Comparison of ENCODE assay signal across 23 cellular contexts in genomic region chr5:169089343-169089742, GRCh38.
A peak's percentile ranks its signal among the peaks of the same experiment; 100 is the strongest.
DNase-seq lines count a peak whose midpoint lies in the region; ATAC-seq and TF ChIP-seq lines count a peak whose summit lies in the region.
"Had no signal": no experiment of that assay in that cellular context is flagged by ENCODE, and none has a peak within 500 bp of the region (broad histone marks: within the 10 kb centered on the region; RNA-seq: fewer than 3 reads in every experiment).

No MANE protein-coding gene starts in this region.

- peak; percentile 4 for DNase-seq in NCI-H82 (lab: John Stamatoyannopoulos, UW)
- no peak for DNase-seq in NCI-H82 treated with DMSO at 0.1 percent for 48 hours (lab: John Stamatoyannopoulos, UW; ENCODE audit: unreplicated experiment)
- no peak for DNase-seq in Panc1 (ENCODE audit: low read depth, low spot score)
- DNase-seq in fibroblast of mammary gland (ENCODE audit: low read depth): no peak
- no peak for DNase-seq in retinal pigment epithelial cell (ENCODE audit: low read depth)
- DNase-seq in left lobe of liver (ENCODE audit: low spot score): no peak
- DNase-seq in NCI-H226: no peak
- DNase-seq in activated CD4-positive, alpha-beta memory T cell treated with anti-CD3 and anti-CD28 coated beads, Interleukin-2, amount 10 ng/mL, durations not matched to agents 7 days and 5 days: no peak
- DNase-seq: activated CD8-positive, alpha-beta T cell treated with anti-CD3 and anti-CD28 coated beads, Interleukin-2, amount 10 ng/mL, durations not matched to agents 7 days and 5 days; activated naive CD4-positive, alpha-beta T cell treated with Interleukin-2 at 50 U/mL for 16 hours; activated T-cell treated with anti-CD3 and anti-CD28 coated beads, Interleukin-2, amount 50 U/mL, for 4 hours; amniotic stem cell; dorsolateral prefrontal cortex; left lung; NCI-H146; NCI-H2171; NCI-H526 treated with DMSO at 0.1 percent for 48 hours; PC-9; SJCRH30; uterus had no signal

- in situ Hi-C loops in Panc1 (cut with HindIII; ENCODE audit: low pct_unique_long_range_greater_than_20kb, low sequenced_read_pairs): no loop called here

- no peak overlapping the region for H3K4me3 Mint-ChIP-seq in activated CD4-positive, alpha-beta memory T cell treated with anti-CD3 and anti-CD28 coated beads, Interleukin-2, amount 10 ng/mL, durations not matched to agents 7 days and 5 days
- H3K4me3 Mint-ChIP-seq: activated CD8-positive, alpha-beta T cell treated with anti-CD3 and anti-CD28 coated beads, Interleukin-2, amount 10 ng/mL, durations not matched to agents 7 days and 5 days; activated T-cell treated with anti-CD3 and anti-CD28 coated beads, Interleukin-2, amount 50 U/mL, for 4 hours had no signal

- no peaks in the 10 kb centered on the region for H3K4me1 ChIP-seq in Panc1 (ENCODE audit: control insufficient read depth, insufficient read depth, low read length)
- H3K4me1 ChIP-seq: BLaER1, left lung, SJCRH30, uterus had no signal

- TF ChIP-seq CTCF in Panc1 (IDR thresholded peaks at IDR 0.05) (peak; percentile 32; the same call in 1 of the 2 replicates), fibroblast of mammary gland (conservative IDR thresholded peaks at IDR 0.05; ENCODE audit: control insufficient read depth, insufficient read depth, low read depth, low read length) (peak; percentile 9), retinal pigment epithelial cell (conservative IDR thresholded peaks at IDR 0.05; ENCODE audit: low read depth, low read length) (peak; percentile 32)

- no peaks in the 10 kb centered on the region for H3K36me3 Mint-ChIP-seq in activated CD4-positive, alpha-beta memory T cell treated with anti-CD3 and anti-CD28 coated beads, Interleukin-2, amount 10 ng/mL, durations not matched to agents 7 days and 5 days (ENCODE audit: low read depth)

- POLR2A ChIA-PET in Panc1 (lab: Charles Lee): no interaction called here
- POLR2A ChIA-PET in activated CD4-positive, alpha-beta memory T cell treated with anti-CD3 and anti-CD28 coated beads, Interleukin-2, amount 10 ng/mL, durations not matched to agents 7 days and 5 days (lab: Charles Lee): no interaction called here

- no peaks in the 10 kb centered on the region for H3K9me3 Mint-ChIP-seq in activated CD4-positive, alpha-beta memory T cell treated with anti-CD3 and anti-CD28 coated beads, Interleukin-2, amount 10 ng/mL, durations not matched to agents 7 days and 5 days

- no peak overlapping the region for H3K4me3 ChIP-seq in Panc1 (ENCODE audit: low read depth in 2 of 2, low read length in 2 of 2)
- H3K4me3 ChIP-seq in fibroblast of mammary gland (ENCODE audit: control insufficient read depth, low read depth, low read length): no peak overlapping the region
- no peak overlapping the region for H3K4me3 ChIP-seq in retinal pigment epithelial cell (ENCODE audit: low read length)
- H3K4me3 ChIP-seq: BLaER1, cardiac muscle cell, dorsolateral prefrontal cortex, left lung, PC-9, SJCRH30, uterus had no signal

- H3K9me3 ChIP-seq in Panc1 (ENCODE audit: control insufficient read depth, insufficient read depth, low read depth, low read length): no peaks in the 10 kb centered on the region
- H3K9me3 ChIP-seq: SJCRH30, uterus had no signal

- no peak overlapping the region for H3K27ac Mint-ChIP-seq in activated CD4-positive, alpha-beta memory T cell treated with anti-CD3 and anti-CD28 coated beads, Interleukin-2, amount 10 ng/mL, durations not matched to agents 7 days and 5 days
- H3K27ac Mint-ChIP-seq: activated CD8-positive, alpha-beta T cell treated with anti-CD3 and anti-CD28 coated beads, Interleukin-2, amount 10 ng/mL, durations not matched to agents 7 days and 5 days had no signal

- BruUV-seq in Panc1 (replicated peaks; lab: Mats Ljungman, UMichigan): no TSS peak

- no peaks in the 10 kb centered on the region for H3K36me3 ChIP-seq in Panc1 (ENCODE audit: control insufficient read depth, insufficient read depth, low read length)
- H3K36me3 ChIP-seq: BLaER1, cardiac muscle cell, left lung, SJCRH30, uterus had no signal

- no peaks in the 10 kb centered on the region for H3K27me3 Mint-ChIP-seq in activated CD4-positive, alpha-beta memory T cell treated with anti-CD3 and anti-CD28 coated beads, Interleukin-2, amount 10 ng/mL, durations not matched to agents 7 days and 5 days

- intact Hi-C loops in Panc1 (cut with micrococcal nuclease; ENCODE audit: unreplicated experiment): no loop called here

- CTCF ChIA-PET in Panc1 (lab: Charles Lee): interaction anchor here (0.6 kb wide), 1 partner anchor 479 kb away, joined by 3 read pairs; no protein-coding TSS in a partner anchor
- CTCF ChIA-PET in activated CD4-positive, alpha-beta memory T cell treated with anti-CD3 and anti-CD28 coated beads, Interleukin-2, amount 10 ng/mL, durations not matched to agents 7 days and 5 days (lab: Charles Lee): no interaction called here

- no peaks in the 10 kb centered on the region for H3K4me1 Mint-ChIP-seq in activated CD4-positive, alpha-beta memory T cell treated with anti-CD3 and anti-CD28 coated beads, Interleukin-2, amount 10 ng/mL, durations not matched to agents 7 days and 5 days

- H3K27me3 ChIP-seq in Panc1 (ENCODE audit: control insufficient read depth, insufficient read depth, low read length): no peaks in the 10 kb centered on the region
- H3K27me3 ChIP-seq: BLaER1, cardiac muscle cell, dorsolateral prefrontal cortex, left lung, SJCRH30, uterus had no signal

- H3K27ac ChIP-seq in Panc1 (ENCODE audit: low read length): no peak overlapping the region
- H3K27ac ChIP-seq: BLaER1, cardiac muscle cell, dorsolateral prefrontal cortex, left lung, PC-9, SJCRH30, uterus had no signal

- ATAC-seq in Panc1 (0 out of 2 replicates have a peak, but pooled peaks have one; percentile 34), left lobe of liver (no peak)
- ATAC-seq: activated CD4-positive, CD25-positive, alpha-beta regulatory T cell treated with anti-CD3 and anti-CD28 coated beads, Interleukin-2, amount 50 U/mL, for 24 hours; activated CD8-positive, alpha-beta T cell treated with anti-CD3 and anti-CD28 coated beads, Interleukin-2, amount 10 ng/mL, durations not matched to agents 7 days and 5 days; activated T-cell treated with anti-CD3 and anti-CD28 coated beads, Interleukin-2, amount 50 U/mL, for 4 hours; left lung had no signal
